ENCODE assay signal across 1 cellular context in genomic region chr2:111919794-111920608, GRCh38.
TF ChIP-seq lines count a peak whose summit lies in the region.

No MANE protein-coding gene starts in this region.

TF ChIP-seq in HepG2, 621 proteins besides CTCF, POLR2A, EP300 and RAD21 (continued from another document and continues in another):
- TF ChIP-seq ZNF318 (CRISPR knock-in tag; IDR thresholded peaks at IDR 0.05) (peak; percentile 51; the same call in 1 of the 2 replicates), ZSCAN12 (CRISPR knock-in tag; IDR thresholded peaks at IDR 0.05) (0 out of 2 replicates have a peak, but pooled peaks have one; percentile 69), ZNF766 (CRISPR knock-in tag; IDR thresholded peaks at IDR 0.05; ENCODE audit: borderline replicate concordance) (peak; percentile 75; the same call in 1 of the 2 replicates), ZNF781 (CRISPR knock-in tag; IDR thresholded peaks at IDR 0.05; ENCODE audit: borderline replicate concordance, not compliant biosample characterization) (peak; percentile 36), HOXA9 (CRISPR knock-in tag; IDR thresholded peaks at IDR 0.05; ENCODE audit: borderline replicate concordance) (no peak), ZNF333 (CRISPR knock-in tag; IDR thresholded peaks at IDR 0.05; ENCODE audit: borderline replicate concordance) (peak; percentile 15; the same call in 1 of the 2 replicates), LBX2 (CRISPR knock-in tag; IDR thresholded peaks at IDR 0.05; ENCODE audit: borderline replicate concordance) (no peak), CHD4 (IDR thresholded peaks at IDR 0.05; ENCODE audit: borderline replicate concordance, low read length) (no peak), ISX (CRISPR knock-in tag; conservative IDR thresholded peaks at IDR 0.05) (no peak), CCDC6 (CRISPR knock-in tag; IDR thresholded peaks at IDR 0.05) (no peak), DZIP1 (CRISPR knock-in tag; IDR thresholded peaks at IDR 0.05) (0 out of 2 replicates have a peak, but pooled peaks have one; percentile 60), ZNF280D (CRISPR knock-in tag; IDR thresholded peaks at IDR 0.05) (no peak), CEBPG (CRISPR knock-in tag; IDR thresholded peaks at IDR 0.05) (peak; percentile 71), CCAR2 (optimal IDR thresholded peaks at IDR 0.05; ENCODE audit: low read depth, low read length) (no peak), MBNL3 (CRISPR knock-in tag; conservative IDR thresholded peaks at IDR 0.05) (no peak), MIER2 (CRISPR knock-in tag; IDR thresholded peaks at IDR 0.05) (peak; percentile 84), TEAD2 (CRISPR knock-in tag; IDR thresholded peaks at IDR 0.05) (no peak), ZNF576 (CRISPR knock-in tag; IDR thresholded peaks at IDR 0.05) (no peak), NKX3-1 (CRISPR knock-in tag; IDR thresholded peaks at IDR 0.05) (no peak), CEBPZ (IDR thresholded peaks at IDR 0.05; ENCODE audit: low read length) (no peak), KIAA2018 (CRISPR knock-in tag; IDR thresholded peaks at IDR 0.05; ENCODE audit: borderline replicate concordance) (no peak)
